1 cellular context compared by ENCODE assay signal in the genomic region with DNA sequence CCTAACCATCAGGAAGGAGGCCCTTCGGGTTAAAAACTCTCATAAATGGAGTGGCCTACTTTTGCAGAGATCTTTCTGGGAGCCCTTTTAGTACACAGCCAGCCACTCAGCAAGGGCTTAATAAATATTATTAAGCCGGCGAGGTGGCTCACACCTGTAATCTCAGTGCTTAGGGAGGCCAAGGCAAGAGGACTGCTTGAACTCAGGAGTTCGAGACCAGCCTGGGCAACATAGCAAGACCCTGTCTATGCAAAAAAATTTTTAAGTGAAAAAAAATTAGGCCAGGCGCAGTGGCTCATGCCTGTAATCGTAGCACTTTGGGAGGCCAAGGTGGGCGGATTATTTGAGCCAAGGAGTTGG.
TF ChIP-seq lines count a peak whose summit lies in the region.

No MANE protein-coding gene starts in this region.

TF ChIP-seq in H1, 55 proteins besides CTCF, POLR2A, EP300 and RAD21:
- TF ChIP-seq CTBP2 (IDR thresholded peaks at IDR 0.05; ENCODE audit: borderline replicate concordance, insufficient read depth, insufficient read length, low read length) (no peak), RXRA (IDR thresholded peaks at IDR 0.05; ENCODE audit: insufficient read depth, low read depth, low read length) (no peak), MAFK (IDR thresholded peaks at IDR 0.05; ENCODE audit: low read depth, low read length) (no peak), GTF2F1 (IDR thresholded peaks at IDR 0.05; ENCODE audit: borderline replicate concordance, low read depth, low read length) (no peak), RFX5 (IDR thresholded peaks at IDR 0.05; ENCODE audit: borderline replicate concordance, low read depth, low read length) (no peak), POLR2AphosphoS5 (IDR thresholded peaks at IDR 0.05; ENCODE audit: low read depth, low read length) (no peak), NRF1 (IDR thresholded peaks at IDR 0.05; ENCODE audit: low read depth, low read length) (no peak), BACH1 (IDR thresholded peaks at IDR 0.05; ENCODE audit: low read length) (no peak), ZNF274 (IDR thresholded peaks at IDR 0.05; ENCODE audit: borderline replicate concordance, extremely low read depth, low read length) (no peak), JUND (IDR thresholded peaks at IDR 0.05; ENCODE audit: low read length) (no peak)
- TF ChIP-seq, protein P1, sequence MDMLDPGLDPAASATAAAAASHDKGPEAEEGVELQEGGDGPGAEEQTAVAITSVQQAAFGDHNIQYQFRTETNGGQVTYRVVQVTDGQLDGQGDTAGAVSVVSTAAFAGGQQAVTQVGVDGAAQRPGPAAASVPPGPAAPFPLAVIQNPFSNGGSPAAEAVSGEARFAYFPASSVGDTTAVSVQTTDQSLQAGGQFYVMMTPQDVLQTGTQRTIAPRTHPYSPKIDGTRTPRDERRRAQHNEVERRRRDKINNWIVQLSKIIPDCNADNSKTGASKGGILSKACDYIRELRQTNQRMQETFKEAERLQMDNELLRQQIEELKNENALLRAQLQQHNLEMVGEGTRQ (IDR thresholded peaks at IDR 0.05; ENCODE audit: low read length) = no peak
- TF ChIP-seq, protein P2, sequence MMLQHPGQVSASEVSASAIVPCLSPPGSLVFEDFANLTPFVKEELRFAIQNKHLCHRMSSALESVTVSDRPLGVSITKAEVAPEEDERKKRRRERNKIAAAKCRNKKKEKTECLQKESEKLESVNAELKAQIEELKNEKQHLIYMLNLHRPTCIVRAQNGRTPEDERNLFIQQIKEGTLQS (IDR thresholded peaks at IDR 0.05; ENCODE audit: insufficient read depth, low read depth, low read length) = no peak
- TF ChIP-seq, protein P3, sequence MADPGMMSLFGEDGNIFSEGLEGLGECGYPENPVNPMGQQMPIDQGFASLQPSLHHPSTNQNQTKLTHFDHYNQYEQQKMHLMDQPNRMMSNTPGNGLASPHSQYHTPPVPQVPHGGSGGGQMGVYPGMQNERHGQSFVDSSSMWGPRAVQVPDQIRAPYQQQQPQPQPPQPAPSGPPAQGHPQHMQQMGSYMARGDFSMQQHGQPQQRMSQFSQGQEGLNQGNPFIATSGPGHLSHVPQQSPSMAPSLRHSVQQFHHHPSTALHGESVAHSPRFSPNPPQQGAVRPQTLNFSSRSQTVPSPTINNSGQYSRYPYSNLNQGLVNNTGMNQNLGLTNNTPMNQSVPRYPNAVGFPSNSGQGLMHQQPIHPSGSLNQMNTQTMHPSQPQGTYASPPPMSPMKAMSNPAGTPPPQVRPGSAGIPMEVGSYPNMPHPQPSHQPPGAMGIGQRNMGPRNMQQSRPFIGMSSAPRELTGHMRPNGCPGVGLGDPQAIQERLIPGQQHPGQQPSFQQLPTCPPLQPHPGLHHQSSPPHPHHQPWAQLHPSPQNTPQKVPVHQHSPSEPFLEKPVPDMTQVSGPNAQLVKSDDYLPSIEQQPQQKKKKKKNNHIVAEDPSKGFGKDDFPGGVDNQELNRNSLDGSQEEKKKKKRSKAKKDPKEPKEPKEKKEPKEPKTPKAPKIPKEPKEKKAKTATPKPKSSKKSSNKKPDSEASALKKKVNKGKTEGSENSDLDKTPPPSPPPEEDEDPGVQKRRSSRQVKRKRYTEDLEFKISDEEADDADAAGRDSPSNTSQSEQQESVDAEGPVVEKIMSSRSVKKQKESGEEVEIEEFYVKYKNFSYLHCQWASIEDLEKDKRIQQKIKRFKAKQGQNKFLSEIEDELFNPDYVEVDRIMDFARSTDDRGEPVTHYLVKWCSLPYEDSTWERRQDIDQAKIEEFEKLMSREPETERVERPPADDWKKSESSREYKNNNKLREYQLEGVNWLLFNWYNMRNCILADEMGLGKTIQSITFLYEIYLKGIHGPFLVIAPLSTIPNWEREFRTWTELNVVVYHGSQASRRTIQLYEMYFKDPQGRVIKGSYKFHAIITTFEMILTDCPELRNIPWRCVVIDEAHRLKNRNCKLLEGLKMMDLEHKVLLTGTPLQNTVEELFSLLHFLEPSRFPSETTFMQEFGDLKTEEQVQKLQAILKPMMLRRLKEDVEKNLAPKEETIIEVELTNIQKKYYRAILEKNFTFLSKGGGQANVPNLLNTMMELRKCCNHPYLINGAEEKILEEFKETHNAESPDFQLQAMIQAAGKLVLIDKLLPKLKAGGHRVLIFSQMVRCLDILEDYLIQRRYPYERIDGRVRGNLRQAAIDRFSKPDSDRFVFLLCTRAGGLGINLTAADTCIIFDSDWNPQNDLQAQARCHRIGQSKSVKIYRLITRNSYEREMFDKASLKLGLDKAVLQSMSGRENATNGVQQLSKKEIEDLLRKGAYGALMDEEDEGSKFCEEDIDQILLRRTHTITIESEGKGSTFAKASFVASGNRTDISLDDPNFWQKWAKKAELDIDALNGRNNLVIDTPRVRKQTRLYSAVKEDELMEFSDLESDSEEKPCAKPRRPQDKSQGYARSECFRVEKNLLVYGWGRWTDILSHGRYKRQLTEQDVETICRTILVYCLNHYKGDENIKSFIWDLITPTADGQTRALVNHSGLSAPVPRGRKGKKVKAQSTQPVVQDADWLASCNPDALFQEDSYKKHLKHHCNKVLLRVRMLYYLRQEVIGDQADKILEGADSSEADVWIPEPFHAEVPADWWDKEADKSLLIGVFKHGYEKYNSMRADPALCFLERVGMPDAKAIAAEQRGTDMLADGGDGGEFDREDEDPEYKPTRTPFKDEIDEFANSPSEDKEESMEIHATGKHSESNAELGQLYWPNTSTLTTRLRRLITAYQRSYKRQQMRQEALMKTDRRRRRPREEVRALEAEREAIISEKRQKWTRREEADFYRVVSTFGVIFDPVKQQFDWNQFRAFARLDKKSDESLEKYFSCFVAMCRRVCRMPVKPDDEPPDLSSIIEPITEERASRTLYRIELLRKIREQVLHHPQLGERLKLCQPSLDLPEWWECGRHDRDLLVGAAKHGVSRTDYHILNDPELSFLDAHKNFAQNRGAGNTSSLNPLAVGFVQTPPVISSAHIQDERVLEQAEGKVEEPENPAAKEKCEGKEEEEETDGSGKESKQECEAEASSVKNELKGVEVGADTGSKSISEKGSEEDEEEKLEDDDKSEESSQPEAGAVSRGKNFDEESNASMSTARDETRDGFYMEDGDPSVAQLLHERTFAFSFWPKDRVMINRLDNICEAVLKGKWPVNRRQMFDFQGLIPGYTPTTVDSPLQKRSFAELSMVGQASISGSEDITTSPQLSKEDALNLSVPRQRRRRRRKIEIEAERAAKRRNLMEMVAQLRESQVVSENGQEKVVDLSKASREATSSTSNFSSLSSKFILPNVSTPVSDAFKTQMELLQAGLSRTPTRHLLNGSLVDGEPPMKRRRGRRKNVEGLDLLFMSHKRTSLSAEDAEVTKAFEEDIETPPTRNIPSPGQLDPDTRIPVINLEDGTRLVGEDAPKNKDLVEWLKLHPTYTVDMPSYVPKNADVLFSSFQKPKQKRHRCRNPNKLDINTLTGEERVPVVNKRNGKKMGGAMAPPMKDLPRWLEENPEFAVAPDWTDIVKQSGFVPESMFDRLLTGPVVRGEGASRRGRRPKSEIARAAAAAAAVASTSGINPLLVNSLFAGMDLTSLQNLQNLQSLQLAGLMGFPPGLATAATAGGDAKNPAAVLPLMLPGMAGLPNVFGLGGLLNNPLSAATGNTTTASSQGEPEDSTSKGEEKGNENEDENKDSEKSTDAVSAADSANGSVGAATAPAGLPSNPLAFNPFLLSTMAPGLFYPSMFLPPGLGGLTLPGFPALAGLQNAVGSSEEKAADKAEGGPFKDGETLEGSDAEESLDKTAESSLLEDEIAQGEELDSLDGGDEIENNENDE (IDR thresholded peaks at IDR 0.05; ENCODE audit: insufficient replicate concordance, low read length) = no peak
- TF ChIP-seq, protein P4, sequence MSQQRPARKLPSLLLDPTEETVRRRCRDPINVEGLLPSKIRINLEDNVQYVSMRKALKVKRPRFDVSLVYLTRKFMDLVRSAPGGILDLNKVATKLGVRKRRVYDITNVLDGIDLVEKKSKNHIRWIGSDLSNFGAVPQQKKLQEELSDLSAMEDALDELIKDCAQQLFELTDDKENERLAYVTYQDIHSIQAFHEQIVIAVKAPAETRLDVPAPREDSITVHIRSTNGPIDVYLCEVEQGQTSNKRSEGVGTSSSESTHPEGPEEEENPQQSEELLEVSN (IDR thresholded peaks at IDR 0.05) = no peak
